Comparison of ENCODE assay signal across 20 cellular contexts in the genomic region with DNA sequence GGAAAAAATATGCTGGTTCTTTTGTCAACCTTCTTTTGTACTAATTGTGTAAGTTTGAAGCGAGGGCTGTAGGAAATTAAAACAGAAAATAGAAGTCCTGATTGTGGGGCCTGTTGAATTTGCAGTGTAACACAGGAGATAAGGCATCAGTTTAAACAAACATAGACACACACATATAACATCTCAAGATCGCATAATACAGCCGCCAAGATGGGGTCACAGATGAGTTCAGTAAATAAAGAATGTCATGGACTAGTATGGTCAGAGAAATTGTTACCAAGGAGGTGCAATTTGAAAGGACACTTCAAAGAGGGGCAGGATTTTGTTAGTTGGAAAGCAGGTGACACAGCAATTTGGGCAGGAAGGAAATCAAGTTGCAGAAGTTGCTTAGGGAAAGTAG.
DNase-seq lines count a peak whose midpoint lies in the region; ATAC-seq and TF ChIP-seq lines count a peak whose summit lies in the region.
"Had no signal": no experiment of that assay in that cellular context is flagged by ENCODE, and none has a peak within 500 bp of the region (broad histone marks: within the 10 kb centered on the region; RNA-seq: fewer than 3 reads in every experiment).

No MANE protein-coding gene starts in this region.

- ATAC-seq in IMR-90 (ENCODE audit: low read depth), result no peak
- ATAC-seq: activated naive CD4-positive, alpha-beta T cell treated with anti-CD3 and anti-CD28 coated beads, Interleukin-2, amount 50 U/mL, for 72 hours; activated T-helper 17 cell treated with anti-CD3 and anti-CD28 coated beads, Interleukin-2, amount 50 U/mL, for 72 hours; pancreas had no signal

- no peak overlapping the region for H2BK20ac ChIP-seq in IMR-90 (ENCODE audit: low read depth, low read length)

- no peak for DNase-seq in IMR-90
- peak; percentile 36 for DNase-seq in mesendoderm
- no peak for DNase-seq in stimulated activated CD4-positive, alpha-beta T cell treated with anti-CD3 and anti-CD28 coated beads, Interleukin-2, amount 100 ng/mL, for 24 hours
- no peak for DNase-seq in activated CD4-positive, alpha-beta memory T cell treated with anti-CD3 and anti-CD28 coated beads for 36 hours
- DNase-seq in effector CD8-positive, alpha-beta T cell (lab: John Stamatoyannopoulos, UW), result no peak
- DNase-seq in stimulated activated CD4-positive, alpha-beta T cell treated with anti-CD3 and anti-CD28 coated beads, Interleukin-12 subunit alpha, Interleukin-12 subunit beta, amount 100 ng/mL, for 4 hours, result no peak
- DNase-seq: activated CD4-positive, alpha-beta T cell treated with anti-CD3 and anti-CD28 coated beads for 48 hours; effector memory CD4-positive, alpha-beta T cell; naive B cell; NCI-H1105 treated with DMSO at 0.1 percent for 48 hours; NCI-H2029 treated with DMSO at 0.1 percent for 48 hours; NCI-H345; NCI-H82; pancreas; Right ventricle myocardium superior had no signal

- H3K4ac ChIP-seq in IMR-90 (ENCODE audit: low read depth, low read length) (no peak overlapping the region), mesendoderm (ENCODE audit: low read depth, low read length) (no peak overlapping the region)

- no TSS peak for BruUV-seq in IMR-90 (replicated peaks; lab: Mats Ljungman, UMichigan)

- no peak for TF ChIP-seq CTCF in IMR-90 (conservative IDR thresholded peaks at IDR 0.05; ENCODE audit: low read depth, low read length)

- H3K79me1 ChIP-seq in IMR-90 (ENCODE audit: low read depth in 1 of 2, low read length in 2 of 2), result no peaks in the 10 kb centered on the region
- H3K79me1 ChIP-seq in mesendoderm (ENCODE audit: low read length), result no peaks in the 10 kb centered on the region

- no peak overlapping the region for H3K14ac ChIP-seq in IMR-90 (replicated peaks; ENCODE audit: low read depth, low read length)

- H2BK15ac ChIP-seq in IMR-90 (ENCODE audit: low read depth, low read length), result no peak overlapping the region
- H2BK15ac ChIP-seq in mesendoderm (replicated peaks; ENCODE audit: low read depth), result no peak overlapping the region

- H3K18ac ChIP-seq in IMR-90 (ENCODE audit: low read depth, low read length) (no peak overlapping the region), mesendoderm (ENCODE audit: low read length) (no peak overlapping the region)

- WGBS in IMR-90 (ENCODE audit: extremely low coverage in 2 of 2, insufficient read length in 1 of 2), 2 experiments, result no CpG with 5 or more reads among the region's 3 CpGs
- no CpG with 5 or more reads among the region's 3 CpGs for WGBS in mesendoderm (ENCODE audit: extremely low coverage, insufficient coverage, low lambda C conversion rate)

- H3K27ac Mint-ChIP-seq in activated CD4-positive, alpha-beta memory T cell treated with anti-CD3 and anti-CD28 coated beads for 36 hours, result no peak overlapping the region
- H3K27ac Mint-ChIP-seq: activated naive CD4-positive, alpha-beta T cell treated with anti-CD3 and anti-CD28 coated beads, Interleukin-2, amount 50 U/mL, for 72 hours; activated T-helper 17 cell treated with anti-CD3 and anti-CD28 coated beads, Interleukin-2, amount 50 U/mL, for 72 hours had no signal

- H3K27me3 ChIP-seq in BLaER1 (no peaks in the 10 kb centered on the region), IMR-90 (ENCODE audit: control insufficient read depth, insufficient read depth, low read length) (no peaks in the 10 kb centered on the region), mesendoderm (ENCODE audit: insufficient read depth, low read length, poor library complexity) (no peaks in the 10 kb centered on the region)
- H3K27me3 ChIP-seq: ascending aorta, pancreas had no signal

- H3K4me2 ChIP-seq in BLaER1 (peak overlapping the region; percentile 15), IMR-90 (ENCODE audit: low read depth, low read length) (no peak overlapping the region), mesendoderm (ENCODE audit: low read length) (no peak overlapping the region)

- H2AFZ ChIP-seq in IMR-90 (replicated peaks; ENCODE audit: low read length, poor library complexity), result no peak overlapping the region

- H4K5ac ChIP-seq in IMR-90 (ENCODE audit: low read depth, low read length) (no peak overlapping the region), mesendoderm (ENCODE audit: low read length) (no peak overlapping the region)

- no peaks in the 10 kb centered on the region for H3K9me3 ChIP-seq in BLaER1
- H3K9me3 ChIP-seq in IMR-90 (ENCODE audit: control insufficient read depth, insufficient read depth, low read length), result no peaks in the 10 kb centered on the region
- H3K9me3 ChIP-seq: ascending aorta, pancreas had no signal

- H3K23ac ChIP-seq in IMR-90 (ENCODE audit: low read depth, low read length), result peak overlapping the region; percentile 25; the same call in 1 of the 2 replicates
- no peak overlapping the region for H3K23ac ChIP-seq in mesendoderm (ENCODE audit: low read length)

- in situ Hi-C loops in IMR-90 (cut with MboI; ENCODE audit: low sequenced_read_pairs), result no loop called here

- H3K4me3 ChIP-seq in BLaER1 (no peak overlapping the region), IMR-90 (ENCODE audit: insufficient read depth, low read depth, low read length) (no peak overlapping the region), mesendoderm (ENCODE audit: low read length) (no peak overlapping the region)
- H3K4me3 ChIP-seq: ascending aorta, pancreas had no signal

- H3K56ac ChIP-seq in IMR-90 (ENCODE audit: extremely low read depth, insufficient read depth, low read length) (no peak overlapping the region), mesendoderm (ENCODE audit: low read length) (no peak overlapping the region)

- TF ChIP-seq RAD21 in IMR-90 (IDR thresholded peaks at IDR 0.05; ENCODE audit: low read length), result no peak

- H4K8ac ChIP-seq in IMR-90 (ENCODE audit: low read depth in 2 of 2, low read length in 2 of 2), result no peak overlapping the region
- H4K8ac ChIP-seq in mesendoderm (ENCODE audit: low read depth, low read length), result no peak overlapping the region

- no peak for TF ChIP-seq POLR2A in IMR-90 (IDR thresholded peaks at IDR 0.05; ENCODE audit: low read depth, low read length)

- no peaks in the 10 kb centered on the region for H3K9me3 Mint-ChIP-seq in activated CD4-positive, alpha-beta memory T cell treated with anti-CD3 and anti-CD28 coated beads for 36 hours
- H3K9me3 Mint-ChIP-seq: activated naive CD4-positive, alpha-beta T cell treated with anti-CD3 and anti-CD28 coated beads, Interleukin-2, amount 50 U/mL, for 72 hours; activated T-helper 17 cell treated with anti-CD3 and anti-CD28 coated beads, Interleukin-2, amount 50 U/mL, for 72 hours; naive B cell had no signal

- CTCF ChIA-PET in IMR-90 (lab: Yijun Ruan, JAX), result no interaction called here
- CTCF ChIA-PET in activated CD4-positive, alpha-beta memory T cell treated with anti-CD3 and anti-CD28 coated beads for 36 hours (lab: Charles Lee), result no interaction called here

- H2AK5ac ChIP-seq in IMR-90 (ENCODE audit: low read depth, low read length), result no peak overlapping the region
- no peak overlapping the region for H2AK5ac ChIP-seq in mesendoderm (ENCODE audit: low read length)

- dilution Hi-C loops in IMR-90 (cut with HindIII; ENCODE audit: low sequenced_read_pairs, unreplicated experiment), result no loop called here

- H2AK9ac ChIP-seq in IMR-90 (replicated peaks; ENCODE audit: low read depth, low read length, poor library complexity), result no peak overlapping the region

- H4K20me1 ChIP-seq in BLaER1 (no peaks in the 10 kb centered on the region), IMR-90 (ENCODE audit: insufficient read depth, low read length) (no peaks in the 10 kb centered on the region)

- H3K27ac ChIP-seq in BLaER1 (no peak overlapping the region), IMR-90 (ENCODE audit: insufficient read depth, low read length) (no peak overlapping the region), angular gyrus (ENCODE audit: low read depth, low read length) (peak overlapping the region; percentile 16), mesendoderm (ENCODE audit: low read depth, low read length) (no peak overlapping the region)
- H3K27ac ChIP-seq: ascending aorta, pancreas had no signal

- no peaks in the 10 kb centered on the region for H3K4me1 Mint-ChIP-seq in activated CD4-positive, alpha-beta memory T cell treated with anti-CD3 and anti-CD28 coated beads for 36 hours (ENCODE audit: low read depth)
- H3K4me1 Mint-ChIP-seq: activated T-helper 17 cell treated with anti-CD3 and anti-CD28 coated beads, Interleukin-2, amount 50 U/mL, for 72 hours; naive B cell had no signal

- no peaks in the 10 kb centered on the region for H3K9me1 ChIP-seq in IMR-90 (ENCODE audit: insufficient read depth, low read length)

- H2BK5ac ChIP-seq in IMR-90 (ENCODE audit: low read depth, low read length, poor library complexity, severe bottlenecking), result no peak overlapping the region
- no peak overlapping the region for H2BK5ac ChIP-seq in mesendoderm (ENCODE audit: low read length)

- no peak overlapping the region for H2BK120ac ChIP-seq in IMR-90 (ENCODE audit: low read depth, low read length)
- no peak overlapping the region for H2BK120ac ChIP-seq in mesendoderm (ENCODE audit: low read depth, low read length)

- no peak overlapping the region for H4K91ac ChIP-seq in IMR-90 (ENCODE audit: insufficient read depth, low read depth, low read length)

- no peaks in the 10 kb centered on the region for H3K79me2 ChIP-seq in mesendoderm (ENCODE audit: control insufficient read depth, insufficient read depth, low read length)

- H3K36me3 Mint-ChIP-seq in activated CD4-positive, alpha-beta memory T cell treated with anti-CD3 and anti-CD28 coated beads for 36 hours, result no peaks in the 10 kb centered on the region
- H3K36me3 Mint-ChIP-seq: activated naive CD4-positive, alpha-beta T cell treated with anti-CD3 and anti-CD28 coated beads, Interleukin-2, amount 50 U/mL, for 72 hours; naive B cell had no signal

- H3K27me3 Mint-ChIP-seq in activated CD4-positive, alpha-beta memory T cell treated with anti-CD3 and anti-CD28 coated beads for 36 hours, result no peaks in the 10 kb centered on the region
- H3K27me3 Mint-ChIP-seq: activated T-helper 17 cell treated with anti-CD3 and anti-CD28 coated beads, Interleukin-2, amount 50 U/mL, for 72 hours; naive B cell had no signal

- intact Hi-C loops in IMR-90 (cut with micrococcal nuclease), result no loop called here
- intact Hi-C loops in activated CD4-positive, alpha-beta memory T cell treated with anti-CD3 and anti-CD28 coated beads for 36 hours (cut with micrococcal nuclease), result no loop called here

- H3K36me3 ChIP-seq in BLaER1 (no peaks in the 10 kb centered on the region), IMR-90 (ENCODE audit: control insufficient read depth, insufficient read depth, low read length) (no peaks in the 10 kb centered on the region), mesendoderm (ENCODE audit: control insufficient read depth, insufficient read depth, low read length) (no peaks in the 10 kb centered on the region)
- H3K36me3 ChIP-seq: ascending aorta, pancreas had no signal

- H3K4me3 Mint-ChIP-seq in activated CD4-positive, alpha-beta memory T cell treated with anti-CD3 and anti-CD28 coated beads for 36 hours, result no peak overlapping the region
- H3K4me3 Mint-ChIP-seq: activated T-helper 17 cell treated with anti-CD3 and anti-CD28 coated beads, Interleukin-2, amount 50 U/mL, for 72 hours; naive B cell had no signal

- POLR2A ChIA-PET in IMR-90 (lab: Charles Lee; ENCODE audit: unreplicated experiment), result interaction anchor here (1.2 kb wide), 1 partner anchor 10 kb away, joined by 3 read pairs; no protein-coding TSS in a partner anchor
- POLR2A ChIA-PET in activated CD4-positive, alpha-beta memory T cell treated with anti-CD3 and anti-CD28 coated beads for 36 hours (lab: Charles Lee), result no interaction called here

- H3K9ac ChIP-seq in BLaER1, result no peak overlapping the region
- H3K9ac ChIP-seq in IMR-90 (ENCODE audit: low read depth, low read length), result no peak overlapping the region
- H3K9ac ChIP-seq in mesendoderm (ENCODE audit: low read length), result no peak overlapping the region

- H3K4me1 ChIP-seq in BLaER1 (peaks cover 9% of the 10 kb centered on the region; the same call in 1 of the 2 replicates), IMR-90 (ENCODE audit: control insufficient read depth, insufficient read depth, low read length) (no peaks in the 10 kb centered on the region), mesendoderm (ENCODE audit: control insufficient read depth, low read depth, low read length) (peaks cover 9% of the 10 kb centered on the region)
- H3K4me1 ChIP-seq: pancreas had no signal
